In the genomic region with DNA sequence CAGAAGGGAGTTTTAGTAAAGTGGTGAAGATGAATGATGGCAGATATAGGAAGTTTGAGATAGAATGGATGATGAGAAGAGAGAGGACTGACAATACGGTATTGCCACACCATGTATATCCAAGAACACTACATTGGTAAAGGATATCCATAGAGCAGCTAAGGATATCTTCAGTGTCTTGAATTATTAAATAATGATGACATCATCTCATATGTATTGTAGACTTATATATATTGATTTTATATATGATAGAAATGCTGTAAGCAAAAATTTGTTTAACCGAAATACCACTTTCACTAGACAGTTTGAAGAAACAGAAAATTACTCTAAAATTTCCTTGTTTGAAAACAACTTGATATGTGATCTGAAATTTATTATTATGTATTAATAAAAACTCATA, we compare ENCODE assay signal across 22 cellular contexts.
DNase-seq lines count a peak whose midpoint lies in the region; ATAC-seq, FAIRE-seq and TF ChIP-seq lines count a peak whose summit lies in the region.
"Had no signal": no experiment of that assay in that cellular context is flagged by ENCODE, and none has a peak within 500 bp of the region (broad histone marks: within the 10 kb centered on the region; RNA-seq: fewer than 3 reads in every experiment).

No MANE protein-coding gene starts in this region.

- peaks cover 32% of the 10 kb centered on the region for H3K4me1 Mint-ChIP-seq in activated CD8-positive, alpha-beta T cell treated with anti-CD3 and anti-CD28 coated beads for 36 hours (ENCODE audit: low read depth)
- peaks cover 7% of the 10 kb centered on the region for H3K4me1 Mint-ChIP-seq in activated CD8-positive, alpha-beta T cell treated with anti-CD3 and anti-CD28 coated beads, Interleukin-2, amount 10 ng/mL, durations not matched to agents 7 days and 5 days (ENCODE audit: low read depth)
- peaks cover 26% of the 10 kb centered on the region for H3K4me1 Mint-ChIP-seq in T-helper 17 cell
- peaks cover 18% of the 10 kb centered on the region for H3K4me1 Mint-ChIP-seq in T-helper 2 cell treated with Interferon-gamma antibody and Interleukin-4, amounts not matched to agents 5 μg/mL and 100 μg/mL, for 36 hours (ENCODE audit: low read depth)

- FAIRE-seq in G401.6 (lab: Jason Lieb, UNC) (peak; percentile 66), frontal cortex (lab: Jason Lieb, UNC) (peak; percentile 31)
- FAIRE-seq: HTR-8/SVneo had no signal

- no peak for DNase-seq in activated CD8-positive, alpha-beta T cell treated with anti-CD3 and anti-CD28 coated beads for 36 hours
- no peak for DNase-seq in activated CD8-positive, alpha-beta T cell treated with anti-CD3 and anti-CD28 coated beads, Interleukin-2, amount 10 ng/mL, durations not matched to agents 7 days and 5 days
- DNase-seq in T-helper 17 cell (no peak), frontal cortex (ENCODE audit: low spot score in 2 of 2) (no peak)
- DNase-seq in T-helper 2 cell treated with Interferon-gamma antibody and Interleukin-4, amounts not matched to agents 5 μg/mL and 100 μg/mL, for 36 hours (ENCODE audit: low spot score): no peak
- no peak for DNase-seq in stimulated activated CD4-positive, alpha-beta T cell treated with anti-CD3 and anti-CD28 coated beads, Interleukin-1b, Interleukin-23, amount 100 ng/mL, for 48 hours
- DNase-seq: C1 segment of cervical spinal cord, GOT3, Karpas-422, NCI-H1417 treated with DMSO at 0.1 percent for 48 hours, NCI-H187, NCI-H2107, NCI-H446 treated with DMSO at 0.1 percent for 48 hours, NCI-H526 treated with DMSO at 0.1 percent for 48 hours, OCI-M1 had no signal

- POLR2A ChIA-PET in activated CD8-positive, alpha-beta T cell treated with anti-CD3 and anti-CD28 coated beads for 36 hours (lab: Charles Lee): interaction anchor here (0.6 kb wide), 1 partner anchor 77 kb away, joined by 5 read pairs; no protein-coding TSS in a partner anchor
- POLR2A ChIA-PET in activated CD8-positive, alpha-beta T cell treated with anti-CD3 and anti-CD28 coated beads, Interleukin-2, amount 10 ng/mL, durations not matched to agents 7 days and 5 days (lab: Charles Lee): no interaction called here

- no peaks in the 10 kb centered on the region for H3K27me3 Mint-ChIP-seq in activated CD8-positive, alpha-beta T cell treated with anti-CD3 and anti-CD28 coated beads for 36 hours
- no peaks in the 10 kb centered on the region for H3K27me3 Mint-ChIP-seq in activated CD8-positive, alpha-beta T cell treated with anti-CD3 and anti-CD28 coated beads, Interleukin-2, amount 10 ng/mL, durations not matched to agents 7 days and 5 days (ENCODE audit: low read depth)
- H3K27me3 Mint-ChIP-seq in T-helper 17 cell: no peaks in the 10 kb centered on the region
- H3K27me3 Mint-ChIP-seq in T-helper 2 cell treated with Interferon-gamma antibody and Interleukin-4, amounts not matched to agents 5 μg/mL and 100 μg/mL, for 36 hours (ENCODE audit: low read depth): no peaks in the 10 kb centered on the region
- H3K27me3 Mint-ChIP-seq: IgD-negative memory B cell had no signal

- no peak for TF ChIP-seq CTCF in activated CD8-positive, alpha-beta T cell treated with anti-CD3 and anti-CD28 coated beads for 36 hours (IDR thresholded peaks at IDR 0.05)

- CTCF ChIA-PET in activated CD8-positive, alpha-beta T cell treated with anti-CD3 and anti-CD28 coated beads for 36 hours (lab: Charles Lee): interaction anchor here (1.2 kb wide), 1 partner anchor 90 kb away, joined by 5 read pairs; a partner anchor contains a TSS
- CTCF ChIA-PET in activated CD8-positive, alpha-beta T cell treated with anti-CD3 and anti-CD28 coated beads, Interleukin-2, amount 10 ng/mL, durations not matched to agents 7 days and 5 days (lab: Charles Lee): interaction anchor here (2.6 kb wide), 1 partner anchor 17 kb away, joined by 10 read pairs; no protein-coding TSS in a partner anchor

- peaks cover 49% of the 10 kb centered on the region for H3K36me3 Mint-ChIP-seq in activated CD8-positive, alpha-beta T cell treated with anti-CD3 and anti-CD28 coated beads for 36 hours (ENCODE audit: low read depth)
- H3K36me3 Mint-ChIP-seq in activated CD8-positive, alpha-beta T cell treated with anti-CD3 and anti-CD28 coated beads, Interleukin-2, amount 10 ng/mL, durations not matched to agents 7 days and 5 days (ENCODE audit: low read depth): peaks cover 54% of the 10 kb centered on the region
- H3K36me3 Mint-ChIP-seq in T-helper 17 cell (ENCODE audit: low read depth): peaks cover 7% of the 10 kb centered on the region
- H3K36me3 Mint-ChIP-seq in T-helper 2 cell treated with Interferon-gamma antibody and Interleukin-4, amounts not matched to agents 5 μg/mL and 100 μg/mL, for 36 hours (ENCODE audit: low read depth): peaks cover 51% of the 10 kb centered on the region

- peak overlapping the region; percentile 49 for H3K27ac Mint-ChIP-seq in activated CD8-positive, alpha-beta T cell treated with anti-CD3 and anti-CD28 coated beads for 36 hours
- no peak overlapping the region for H3K27ac Mint-ChIP-seq in activated CD8-positive, alpha-beta T cell treated with anti-CD3 and anti-CD28 coated beads, Interleukin-2, amount 10 ng/mL, durations not matched to agents 7 days and 5 days
- peak overlapping the region; percentile 81 for H3K27ac Mint-ChIP-seq in T-helper 17 cell
- no peak overlapping the region for H3K27ac Mint-ChIP-seq in T-helper 2 cell treated with Interferon-gamma antibody and Interleukin-4, amounts not matched to agents 5 μg/mL and 100 μg/mL, for 36 hours

- no peak overlapping the region for H3K4me3 Mint-ChIP-seq in activated CD8-positive, alpha-beta T cell treated with anti-CD3 and anti-CD28 coated beads for 36 hours
- H3K4me3 Mint-ChIP-seq in activated CD8-positive, alpha-beta T cell treated with anti-CD3 and anti-CD28 coated beads, Interleukin-2, amount 10 ng/mL, durations not matched to agents 7 days and 5 days: no peak overlapping the region
- no peak overlapping the region for H3K4me3 Mint-ChIP-seq in T-helper 17 cell
- no peak overlapping the region for H3K4me3 Mint-ChIP-seq in T-helper 2 cell treated with Interferon-gamma antibody and Interleukin-4, amounts not matched to agents 5 μg/mL and 100 μg/mL, for 36 hours
- H3K4me3 Mint-ChIP-seq: IgD-negative memory B cell had no signal

- H3K9me3 Mint-ChIP-seq in activated CD8-positive, alpha-beta T cell treated with anti-CD3 and anti-CD28 coated beads for 36 hours: peaks cover under 1% of the 10 kb centered on the region
- no peaks in the 10 kb centered on the region for H3K9me3 Mint-ChIP-seq in activated CD8-positive, alpha-beta T cell treated with anti-CD3 and anti-CD28 coated beads, Interleukin-2, amount 10 ng/mL, durations not matched to agents 7 days and 5 days (ENCODE audit: insufficient read depth)
- no peaks in the 10 kb centered on the region for H3K9me3 Mint-ChIP-seq in T-helper 2 cell treated with Interferon-gamma antibody and Interleukin-4, amounts not matched to agents 5 μg/mL and 100 μg/mL, for 36 hours
- H3K9me3 Mint-ChIP-seq: IgD-negative memory B cell had no signal

- ATAC-seq in activated CD8-positive, alpha-beta T cell treated with anti-CD3 and anti-CD28 coated beads for 36 hours: no peak
- ATAC-seq in activated CD8-positive, alpha-beta T cell treated with anti-CD3 and anti-CD28 coated beads, Interleukin-2, amount 10 ng/mL, durations not matched to agents 7 days and 5 days: no peak
- no peak for ATAC-seq in T-helper 17 cell
- ATAC-seq in GM21786 (IDR thresholded peaks at IDR 0.05; ENCODE audit: unreplicated experiment): no peak
- ATAC-seq: HCT116, Right ventricle myocardium inferior had no signal

- no peaks in the 10 kb centered on the region for H3K9me3 ChIP-seq in T-helper 17 cell (ENCODE audit: control insufficient read depth, low read length, poor library complexity, severe bottlenecking)
- H3K9me3 ChIP-seq: SJSA1 had no signal

- intact Hi-C loops in activated CD8-positive, alpha-beta T cell treated with anti-CD3 and anti-CD28 coated beads for 36 hours (cut with micrococcal nuclease): no loop called here

Comparison
In these comparisons a context has a peak if more than half of its experiments do, and no peak if none do; other contexts are left out.
1. H3K27ac Mint-ChIP-seq: peak in activated CD8-positive, alpha-beta T cell treated with anti-CD3 and anti-CD28 coated beads for 36 hours (single experiment) and T-helper 17 cell (single experiment); none in activated CD8-positive, alpha-beta T cell treated with anti-CD3 and anti-CD28 coated beads, Interleukin-2, amount 10 ng/mL, durations not matched to agents 7 days and 5 days (single experiment) and T-helper 2 cell treated with Interferon-gamma antibody and Interleukin-4, amounts not matched to agents 5 μg/mL and 100 μg/mL, for 36 hours (single experiment).